In the genomic region with DNA sequence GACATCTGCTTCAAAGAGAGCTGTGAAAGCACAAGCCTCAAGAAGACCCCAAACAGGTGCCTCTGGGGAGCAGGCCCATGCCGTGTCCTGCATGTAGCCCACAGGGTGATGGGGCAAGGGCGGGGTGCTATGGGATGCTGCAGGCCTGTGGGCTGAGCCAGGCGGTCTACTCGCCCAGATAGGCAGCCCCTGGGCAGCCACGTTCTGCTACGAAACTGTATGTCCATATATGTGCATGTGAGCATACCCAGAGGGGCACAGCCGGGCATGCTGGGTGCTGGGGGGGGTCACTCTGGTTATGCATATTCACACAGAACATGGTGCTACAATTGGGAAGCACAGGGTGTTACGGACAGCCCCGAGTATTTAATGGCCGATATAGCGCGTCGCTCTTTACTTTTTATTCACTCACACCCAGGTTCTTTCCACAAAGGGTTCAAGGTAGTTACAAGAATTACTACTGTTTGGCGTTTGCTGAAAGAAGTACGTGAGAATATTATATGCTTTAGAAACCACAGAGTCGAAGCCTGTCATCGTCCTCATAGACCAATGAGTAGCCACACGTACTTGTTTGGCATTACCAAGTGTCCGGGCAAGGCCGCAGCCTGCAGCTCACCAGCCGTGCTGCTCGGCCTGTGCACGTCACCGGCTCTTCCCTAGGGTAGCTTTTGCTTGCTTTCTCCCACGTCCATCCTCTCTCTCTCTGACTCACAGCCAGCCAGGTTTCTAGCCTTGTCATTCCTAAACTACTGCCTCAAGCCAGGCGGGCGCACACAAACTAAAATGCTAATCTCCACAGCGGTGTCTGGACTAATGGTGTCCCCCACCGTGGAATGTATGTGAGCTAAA, we compare ENCODE assay signal across 1 cellular context.
TF ChIP-seq lines count a peak whose summit lies in the region.

No MANE protein-coding gene starts in this region.

TF ChIP-seq in GM12878, 131 proteins besides CTCF, POLR2A, EP300 and RAD21 (continued from another document and continues in another):
- TF ChIP-seq, protein P1, sequence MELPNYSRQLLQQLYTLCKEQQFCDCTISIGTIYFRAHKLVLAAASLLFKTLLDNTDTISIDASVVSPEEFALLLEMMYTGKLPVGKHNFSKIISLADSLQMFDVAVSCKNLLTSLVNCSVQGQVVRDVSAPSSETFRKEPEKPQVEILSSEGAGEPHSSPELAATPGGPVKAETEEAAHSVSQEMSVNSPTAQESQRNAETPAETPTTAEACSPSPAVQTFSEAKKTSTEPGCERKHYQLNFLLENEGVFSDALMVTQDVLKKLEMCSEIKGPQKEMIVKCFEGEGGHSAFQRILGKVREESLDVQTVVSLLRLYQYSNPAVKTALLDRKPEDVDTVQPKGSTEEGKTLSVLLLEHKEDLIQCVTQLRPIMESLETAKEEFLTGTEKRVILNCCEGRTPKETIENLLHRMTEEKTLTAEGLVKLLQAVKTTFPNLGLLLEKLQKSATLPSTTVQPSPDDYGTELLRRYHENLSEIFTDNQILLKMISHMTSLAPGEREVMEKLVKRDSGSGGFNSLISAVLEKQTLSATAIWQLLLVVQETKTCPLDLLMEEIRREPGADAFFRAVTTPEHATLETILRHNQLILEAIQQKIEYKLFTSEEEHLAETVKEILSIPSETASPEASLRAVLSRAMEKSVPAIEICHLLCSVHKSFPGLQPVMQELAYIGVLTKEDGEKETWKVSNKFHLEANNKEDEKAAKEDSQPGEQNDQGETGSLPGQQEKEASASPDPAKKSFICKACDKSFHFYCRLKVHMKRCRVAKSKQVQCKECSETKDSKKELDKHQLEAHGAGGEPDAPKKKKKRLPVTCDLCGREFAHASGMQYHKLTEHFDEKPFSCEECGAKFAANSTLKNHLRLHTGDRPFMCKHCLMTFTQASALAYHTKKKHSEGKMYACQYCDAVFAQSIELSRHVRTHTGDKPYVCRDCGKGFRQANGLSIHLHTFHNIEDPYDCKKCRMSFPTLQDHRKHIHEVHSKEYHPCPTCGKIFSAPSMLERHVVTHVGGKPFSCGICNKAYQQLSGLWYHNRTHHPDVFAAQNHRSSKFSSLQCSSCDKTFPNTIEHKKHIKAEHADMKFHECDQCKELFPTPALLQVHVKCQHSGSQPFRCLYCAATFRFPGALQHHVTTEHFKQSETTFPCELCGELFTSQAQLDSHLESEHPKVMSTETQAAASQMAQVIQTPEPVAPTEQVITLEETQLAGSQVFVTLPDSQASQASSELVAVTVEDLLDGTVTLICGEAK (IDR thresholded peaks at IDR 0.05; ENCODE audit: borderline replicate concordance), result no peak
- peak; percentile 73; the same call in 1 of the 2 replicates for TF ChIP-seq JUND (IDR thresholded peaks at IDR 0.05; ENCODE audit: low read depth, low read length)
- TF ChIP-seq ZNF384 (IDR thresholded peaks at IDR 0.05; ENCODE audit: borderline replicate concordance, low read depth, low read length), result no peak
- TF ChIP-seq CREM (IDR thresholded peaks at IDR 0.05; ENCODE audit: low read depth), result peak; percentile 78
- peak; percentile 71 for TF ChIP-seq CHD2 (IDR thresholded peaks at IDR 0.05; ENCODE audit: borderline replicate concordance, low read depth, low read length)
- no peak for TF ChIP-seq BRCA1 (IDR thresholded peaks at IDR 0.05; ENCODE audit: low read depth, low read length)
- TF ChIP-seq CBX5 (IDR thresholded peaks at IDR 0.05; ENCODE audit: low read depth), result no peak
- TF ChIP-seq KLF5 (IDR thresholded peaks at IDR 0.05; ENCODE audit: partially characterized antibody), result peak; percentile 73
- TF ChIP-seq TARDBP (IDR thresholded peaks at IDR 0.05; ENCODE audit: borderline replicate concordance), result no peak
- TF ChIP-seq, protein P2, sequence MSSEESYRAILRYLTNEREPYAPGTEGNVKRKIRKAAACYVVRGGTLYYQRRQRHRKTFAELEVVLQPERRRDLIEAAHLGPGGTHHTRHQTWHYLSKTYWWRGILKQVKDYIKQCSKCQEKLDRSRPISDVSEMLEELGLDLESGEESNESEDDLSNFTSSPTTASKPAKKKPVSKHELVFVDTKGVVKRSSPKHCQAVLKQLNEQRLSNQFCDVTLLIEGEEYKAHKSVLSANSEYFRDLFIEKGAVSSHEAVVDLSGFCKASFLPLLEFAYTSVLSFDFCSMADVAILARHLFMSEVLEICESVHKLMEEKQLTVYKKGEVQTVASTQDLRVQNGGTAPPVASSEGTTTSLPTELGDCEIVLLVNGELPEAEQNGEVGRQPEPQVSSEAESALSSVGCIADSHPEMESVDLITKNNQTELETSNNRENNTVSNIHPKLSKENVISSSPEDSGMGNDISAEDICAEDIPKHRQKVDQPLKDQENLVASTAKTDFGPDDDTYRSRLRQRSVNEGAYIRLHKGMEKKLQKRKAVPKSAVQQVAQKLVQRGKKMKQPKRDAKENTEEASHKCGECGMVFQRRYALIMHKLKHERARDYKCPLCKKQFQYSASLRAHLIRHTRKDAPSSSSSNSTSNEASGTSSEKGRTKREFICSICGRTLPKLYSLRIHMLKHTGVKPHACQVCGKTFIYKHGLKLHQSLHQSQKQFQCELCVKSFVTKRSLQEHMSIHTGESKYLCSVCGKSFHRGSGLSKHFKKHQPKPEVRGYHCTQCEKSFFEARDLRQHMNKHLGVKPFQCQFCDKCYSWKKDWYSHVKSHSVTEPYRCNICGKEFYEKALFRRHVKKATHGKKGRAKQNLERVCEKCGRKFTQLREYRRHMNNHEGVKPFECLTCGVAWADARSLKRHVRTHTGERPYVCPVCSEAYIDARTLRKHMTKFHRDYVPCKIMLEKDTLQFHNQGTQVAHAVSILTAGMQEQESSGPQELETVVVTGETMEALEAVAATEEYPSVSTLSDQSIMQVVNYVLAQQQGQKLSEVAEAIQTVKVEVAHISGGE (CRISPR knock-in tag; IDR thresholded peaks at IDR 0.05), result no peak
- TF ChIP-seq TCF3 (IDR thresholded peaks at IDR 0.05; ENCODE audit: borderline replicate concordance, insufficient read depth, low read depth, low read length), result 0 out of 2 replicates have a peak, but pooled peaks have one; percentile 35
- no peak for TF ChIP-seq MEF2A (IDR thresholded peaks at IDR 0.05; ENCODE audit: insufficient read depth, low read depth, low read length)
- peak; percentile 79; the same call in 1 of the 2 replicates for TF ChIP-seq TCF12 (IDR thresholded peaks at IDR 0.05; ENCODE audit: low read depth, low read length)
- TF ChIP-seq FOXM1 (IDR thresholded peaks at IDR 0.05; ENCODE audit: low read depth, low read length), result 0 out of 2 replicates have a peak, but pooled peaks have one; percentile 9
- TF ChIP-seq, protein P3, sequence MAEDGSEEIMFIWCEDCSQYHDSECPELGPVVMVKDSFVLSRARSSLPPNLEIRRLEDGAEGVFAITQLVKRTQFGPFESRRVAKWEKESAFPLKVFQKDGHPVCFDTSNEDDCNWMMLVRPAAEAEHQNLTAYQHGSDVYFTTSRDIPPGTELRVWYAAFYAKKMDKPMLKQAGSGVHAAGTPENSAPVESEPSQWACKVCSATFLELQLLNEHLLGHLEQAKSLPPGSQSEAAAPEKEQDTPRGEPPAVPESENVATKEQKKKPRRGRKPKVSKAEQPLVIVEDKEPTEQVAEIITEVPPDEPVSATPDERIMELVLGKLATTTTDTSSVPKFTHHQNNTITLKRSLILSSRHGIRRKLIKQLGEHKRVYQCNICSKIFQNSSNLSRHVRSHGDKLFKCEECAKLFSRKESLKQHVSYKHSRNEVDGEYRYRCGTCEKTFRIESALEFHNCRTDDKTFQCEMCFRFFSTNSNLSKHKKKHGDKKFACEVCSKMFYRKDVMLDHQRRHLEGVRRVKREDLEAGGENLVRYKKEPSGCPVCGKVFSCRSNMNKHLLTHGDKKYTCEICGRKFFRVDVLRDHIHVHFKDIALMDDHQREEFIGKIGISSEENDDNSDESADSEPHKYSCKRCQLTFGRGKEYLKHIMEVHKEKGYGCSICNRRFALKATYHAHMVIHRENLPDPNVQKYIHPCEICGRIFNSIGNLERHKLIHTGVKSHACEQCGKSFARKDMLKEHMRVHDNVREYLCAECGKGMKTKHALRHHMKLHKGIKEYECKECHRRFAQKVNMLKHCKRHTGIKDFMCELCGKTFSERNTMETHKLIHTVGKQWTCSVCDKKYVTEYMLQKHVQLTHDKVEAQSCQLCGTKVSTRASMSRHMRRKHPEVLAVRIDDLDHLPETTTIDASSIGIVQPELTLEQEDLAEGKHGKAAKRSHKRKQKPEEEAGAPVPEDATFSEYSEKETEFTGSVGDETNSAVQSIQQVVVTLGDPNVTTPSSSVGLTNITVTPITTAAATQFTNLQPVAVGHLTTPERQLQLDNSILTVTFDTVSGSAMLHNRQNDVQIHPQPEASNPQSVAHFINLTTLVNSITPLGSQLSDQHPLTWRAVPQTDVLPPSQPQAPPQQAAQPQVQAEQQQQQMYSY (CRISPR knock-in tag; IDR thresholded peaks at IDR 0.05), result no peak
- no peak; the same call in 1 of the 2 replicates for TF ChIP-seq PKNOX1 (IDR thresholded peaks at IDR 0.05)
- no peak for TF ChIP-seq ZNF217 (IDR thresholded peaks at IDR 0.05)
- no peak for TF ChIP-seq MYC (IDR thresholded peaks at IDR 0.05; ENCODE audit: insufficient read depth, insufficient read length, insufficient replicate concordance, low read length, severe bottlenecking)
- TF ChIP-seq, protein P4, sequence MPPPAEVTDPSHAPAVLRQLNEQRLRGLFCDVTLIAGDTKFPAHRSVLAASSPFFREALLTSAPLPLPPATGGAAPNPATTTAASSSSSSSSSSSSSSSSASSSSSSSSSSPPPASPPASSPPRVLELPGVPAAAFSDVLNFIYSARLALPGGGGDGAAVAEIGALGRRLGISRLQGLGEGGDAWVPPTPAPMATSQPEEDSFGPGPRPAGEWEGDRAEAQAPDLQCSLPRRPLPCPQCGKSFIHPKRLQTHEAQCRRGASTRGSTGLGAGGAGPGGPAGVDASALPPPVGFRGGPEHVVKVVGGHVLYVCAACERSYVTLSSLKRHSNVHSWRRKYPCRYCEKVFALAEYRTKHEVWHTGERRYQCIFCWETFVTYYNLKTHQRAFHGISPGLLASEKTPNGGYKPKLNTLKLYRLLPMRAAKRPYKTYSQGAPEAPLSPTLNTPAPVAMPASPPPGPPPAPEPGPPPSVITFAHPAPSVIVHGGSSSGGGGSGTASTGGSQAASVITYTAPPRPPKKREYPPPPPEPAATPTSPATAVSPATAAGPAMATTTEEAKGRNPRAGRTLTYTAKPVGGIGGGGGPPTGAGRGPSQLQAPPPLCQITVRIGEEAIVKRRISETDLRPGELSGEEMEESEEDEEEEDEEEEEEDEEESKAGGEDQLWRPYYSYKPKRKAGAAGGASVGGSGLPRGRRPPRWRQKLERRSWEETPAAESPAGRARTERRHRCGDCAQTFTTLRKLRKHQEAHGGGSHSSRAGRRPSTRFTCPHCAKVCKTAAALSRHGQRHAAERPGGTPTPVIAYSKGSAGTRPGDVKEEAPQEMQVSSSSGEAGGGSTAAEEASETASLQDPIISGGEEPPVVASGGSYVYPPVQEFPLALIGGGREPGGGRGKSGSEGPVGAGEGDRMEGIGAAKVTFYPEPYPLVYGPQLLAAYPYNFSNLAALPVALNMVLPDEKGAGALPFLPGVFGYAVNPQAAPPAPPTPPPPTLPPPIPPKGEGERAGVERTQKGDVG (CRISPR knock-in tag; IDR thresholded peaks at IDR 0.05), result no peak
- TF ChIP-seq RCOR1 (conservative IDR thresholded peaks at IDR 0.05; ENCODE audit: low read depth, low read length), result no peak
- peak; percentile 40 for TF ChIP-seq RELA (IDR thresholded peaks at IDR 0.05; ENCODE audit: borderline replicate concordance, partially characterized antibody)
- TF ChIP-seq KAT2A (conservative IDR thresholded peaks at IDR 0.05; ENCODE audit: control insufficient read depth, low read depth, low read length), result no peak
- TF ChIP-seq NFXL1 (IDR thresholded peaks at IDR 0.05; ENCODE audit: borderline replicate concordance), result no peak
- no peak for TF ChIP-seq SPI1 (IDR thresholded peaks at IDR 0.05; ENCODE audit: borderline replicate concordance, insufficient read depth, low read depth, low read length)
- no peak for TF ChIP-seq RB1 (IDR thresholded peaks at IDR 0.05; ENCODE audit: borderline replicate concordance)
- no peak for TF ChIP-seq STAT1 (conservative IDR thresholded peaks at IDR 0.05)
- TF ChIP-seq EGR1 (IDR thresholded peaks at IDR 0.05; ENCODE audit: borderline replicate concordance in 1 of 2, low read depth in 2 of 2, low read length in 2 of 2), result 0 out of 3 replicates have a peak, but pooled peaks of 1 of the 2 experiments have one; percentile 29
- TF ChIP-seq USF1 (IDR thresholded peaks at IDR 0.05; ENCODE audit: borderline replicate concordance, extremely low read length, insufficient read depth, low read depth, low read length), result no peak
- TF ChIP-seq IRF4 (IDR thresholded peaks at IDR 0.05; ENCODE audit: low read depth, low read length), result peak; percentile 77; the same call in 1 of the 2 replicates
- no peak for TF ChIP-seq SMAD1 (IDR thresholded peaks at IDR 0.05; ENCODE audit: low read depth, partially characterized antibody)
- TF ChIP-seq, protein P5, sequence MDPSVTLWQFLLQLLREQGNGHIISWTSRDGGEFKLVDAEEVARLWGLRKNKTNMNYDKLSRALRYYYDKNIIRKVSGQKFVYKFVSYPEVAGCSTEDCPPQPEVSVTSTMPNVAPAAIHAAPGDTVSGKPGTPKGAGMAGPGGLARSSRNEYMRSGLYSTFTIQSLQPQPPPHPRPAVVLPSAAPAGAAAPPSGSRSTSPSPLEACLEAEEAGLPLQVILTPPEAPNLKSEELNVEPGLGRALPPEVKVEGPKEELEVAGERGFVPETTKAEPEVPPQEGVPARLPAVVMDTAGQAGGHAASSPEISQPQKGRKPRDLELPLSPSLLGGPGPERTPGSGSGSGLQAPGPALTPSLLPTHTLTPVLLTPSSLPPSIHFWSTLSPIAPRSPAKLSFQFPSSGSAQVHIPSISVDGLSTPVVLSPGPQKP (IDR thresholded peaks at IDR 0.05; ENCODE audit: low read depth, low read length), result no peak
- TF ChIP-seq SKIL (IDR thresholded peaks at IDR 0.05; ENCODE audit: low read depth, poor library complexity, severe bottlenecking), result peak; percentile 33
